In the genomic region with DNA sequence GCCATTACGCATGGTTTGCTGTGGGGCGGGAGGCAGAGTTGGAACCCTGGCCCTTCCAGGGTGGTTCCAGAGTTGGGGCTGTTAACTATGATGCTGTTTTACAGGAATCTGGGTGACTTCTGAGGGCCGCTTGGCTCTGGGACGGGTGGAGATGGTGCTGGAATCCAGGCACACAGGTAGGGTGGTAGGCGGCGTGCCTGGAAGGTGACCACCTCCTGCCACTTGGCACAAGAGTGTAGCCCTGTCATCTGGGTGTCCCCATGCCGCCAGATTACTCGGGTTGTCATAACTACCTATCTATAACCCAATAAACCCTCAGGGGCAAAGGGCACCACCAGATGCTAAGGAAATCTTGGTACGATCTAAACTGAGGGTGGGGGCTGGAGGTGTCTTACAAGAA, we compare ENCODE assay signal across 11 cellular contexts. TPM values are rescaled to one million over a fixed set of nuclear protein-coding genes. Genes with fewer than 3 reads are reported as not detected.
A peak's percentile ranks its signal among the peaks of the same experiment; 100 is the strongest.
DNase-seq lines count a peak whose midpoint lies in the region; TF ChIP-seq lines count a peak whose summit lies in the region.
"Had no signal": no experiment of that assay in that cellular context is flagged by ENCODE, and none has a peak within 500 bp of the region (broad histone marks: within the 10 kb centered on the region; RNA-seq: fewer than 3 reads in every experiment).

No MANE protein-coding gene starts in this region.

- peak overlapping the region; percentile 100 for H3K4me3 ChIP-seq in A673 (ENCODE audit: low read depth, low read length, poor library complexity, severe bottlenecking)
- peak overlapping the region; percentile 97 for H3K4me3 ChIP-seq in HFF-Myc (replicated peaks; ENCODE audit: low read depth, low read length)
- H3K4me3 ChIP-seq in astrocyte of the spinal cord (ENCODE audit: low read depth, low read length), result peak overlapping the region; percentile 63
- peak overlapping the region in 1 of 2 experiments; percentile 96 for H3K4me3 ChIP-seq in mesenchymal stem cell (ENCODE audit: insufficient read depth in 1 of 2, low read depth in 1 of 2, low read length in 2 of 2)
- no peak overlapping the region for H3K4me3 ChIP-seq in WERI-Rb-1 (ENCODE audit: low read depth, low read length)

- no peaks in the 10 kb centered on the region for H3K27me3 ChIP-seq in A673 (replicated peaks; ENCODE audit: insufficient read depth, low read depth, low read length, poor library complexity)
- no peaks in the 10 kb centered on the region for H3K27me3 ChIP-seq in mesenchymal stem cell (ENCODE audit: control insufficient read depth in 1 of 2, insufficient read depth in 1 of 2, low read length in 2 of 2)
- H3K27me3 ChIP-seq in WERI-Rb-1 (ENCODE audit: insufficient read depth, low read depth, severe bottlenecking), result no peaks in the 10 kb centered on the region

- no peak overlapping the region for H3K14ac ChIP-seq in mesenchymal stem cell (ENCODE audit: low read length in 2 of 2)

- DNase-seq in A673 (ENCODE audit: low spot score) (no peak), HFF-Myc (ENCODE audit: extremely low read depth, low read depth) (no peak), astrocyte of the spinal cord (ENCODE audit: low read depth, low spot score) (no peak), mesenchymal stem cell (no peak), medulla oblongata (ENCODE audit: extremely low spot score) (no peak), WERI-Rb-1 (no peak), NCI-H774 (lab: John Stamatoyannopoulos, UW) (no peak), germinal center (ENCODE audit: low spot score) (no peak)
- DNase-seq: anterior cingulate cortex, GF-D8, NCI-H748 treated with DMSO at 0.1 percent for 48 hours had no signal

- intact Hi-C loops in A673 (cut with micrococcal nuclease; ENCODE audit: unreplicated experiment), result no loop called here

- 85% methylated on average over 4 of the region's 9 CpGs for WGBS in mesenchymal stem cell

- peak overlapping the region; percentile 99 for H3K27ac ChIP-seq in A673 (ENCODE audit: low read depth, low read length, poor library complexity, severe bottlenecking)
- H3K27ac ChIP-seq in mesenchymal stem cell (ENCODE audit: low read length, poor library complexity, severe bottlenecking), result no peak overlapping the region
- H3K27ac ChIP-seq in WERI-Rb-1, result no peak overlapping the region

- POLR2A ChIA-PET in A673 (lab: Charles Lee; ENCODE audit: low non-redundant PET), result no interaction called here

- no peak overlapping the region for H4K91ac ChIP-seq in mesenchymal stem cell (ENCODE audit: low read length)

- H2BK5ac ChIP-seq in mesenchymal stem cell (ENCODE audit: low read depth, low read length, poor library complexity, severe bottlenecking), result no peak overlapping the region

- no peak overlapping the region for H2BK120ac ChIP-seq in mesenchymal stem cell (ENCODE audit: low read depth, low read length)

- no peak overlapping the region for H2AK5ac ChIP-seq in mesenchymal stem cell (ENCODE audit: low read length, severe bottlenecking)

- in situ Hi-C loops in astrocyte of the spinal cord (cut with HindIII; ENCODE audit: low sequenced_read_pairs), result no loop called here

- peaks cover 18% of the 10 kb centered on the region for H3K79me1 ChIP-seq in mesenchymal stem cell (replicated peaks; ENCODE audit: low read length, poor library complexity, severe bottlenecking)

- no TSS peak for BruUV-seq in A673 (replicated peaks; lab: Mats Ljungman, UMichigan)

- CTCF ChIA-PET in A673 (lab: Charles Lee), result no interaction called here

- no peak overlapping the region for H2BK12ac ChIP-seq in mesenchymal stem cell (ENCODE audit: low read length in 2 of 2)

- H3K4me1 ChIP-seq in A673 (ENCODE audit: insufficient read depth, low read length, poor library complexity, severe bottlenecking) (peaks cover 25% of the 10 kb centered on the region), mesenchymal stem cell (ENCODE audit: control insufficient read depth, insufficient read depth, low read depth, low read length) (peaks cover 34% of the 10 kb centered on the region)

- H3K4me2 ChIP-seq in mesenchymal stem cell (ENCODE audit: low read length, poor library complexity, severe bottlenecking), result no peak overlapping the region

- H3K36me3 ChIP-seq in A673 (ENCODE audit: insufficient read depth, low read length, poor library complexity, severe bottlenecking) (peaks cover 9% of the 10 kb centered on the region), mesenchymal stem cell (ENCODE audit: control insufficient read depth in 1 of 2, insufficient read depth in 2 of 2, low read depth in 1 of 2, low read length in 2 of 2) (peaks cover 18 to 32% of the 10 kb centered on the region in 2 experiments), WERI-Rb-1 (peaks cover 22% of the 10 kb centered on the region)

- H2AFZ ChIP-seq in mesenchymal stem cell (ENCODE audit: low read depth, low read length), result no peak overlapping the region

- H3K9me3 ChIP-seq in A673 (ENCODE audit: low read depth, low read length, poor library complexity, severe bottlenecking) (no peaks in the 10 kb centered on the region), mesenchymal stem cell (ENCODE audit: control insufficient read depth, low read length) (no peaks in the 10 kb centered on the region), WERI-Rb-1 (ENCODE audit: severe bottlenecking) (no peaks in the 10 kb centered on the region)

- no peak overlapping the region for H3K18ac ChIP-seq in mesenchymal stem cell (ENCODE audit: low read depth in 1 of 2, low read length in 2 of 2)

- H3K4ac ChIP-seq in mesenchymal stem cell (ENCODE audit: low read depth in 1 of 2, low read length in 2 of 2), result peak overlapping the region in 1 of 2 experiments; percentile 30

- peak overlapping the region; percentile 97 for H3K9ac ChIP-seq in mesenchymal stem cell (ENCODE audit: low read length)

- no peak for TF ChIP-seq CTCF in A673 (conservative IDR thresholded peaks at IDR 0.05; ENCODE audit: low read depth, low read length)
- TF ChIP-seq CTCF in HFF-Myc (IDR thresholded peaks at IDR 0.05; ENCODE audit: low read depth, low read length, missing control alignments), result no peak
- no peak for TF ChIP-seq CTCF in astrocyte of the spinal cord (IDR thresholded peaks at IDR 0.05; ENCODE audit: low read depth, low read length)
- no peak for TF ChIP-seq CTCF in WERI-Rb-1 (IDR thresholded peaks at IDR 0.05; ENCODE audit: low read depth, low read length)

- no peak overlapping the region for H4K8ac ChIP-seq in mesenchymal stem cell (ENCODE audit: low read length)

- no peak overlapping the region for H2BK15ac ChIP-seq in mesenchymal stem cell (ENCODE audit: low read depth, poor library complexity, severe bottlenecking)

- no peak overlapping the region for H3K23ac ChIP-seq in mesenchymal stem cell (ENCODE audit: low read length in 2 of 2)

RNA-seq across cellular contexts. Expression of a gene that starts 1.3 kb away (rescaled TPM):
- total RNA-seq in A673 (2021), result 76.4 and 106 TPM in 2 replicates
- polyA plus RNA-seq in mesenchymal stem cell (2013, experiment 1 of 2), result 70.6 TPM
- 69.9 TPM for polyA plus RNA-seq in mesenchymal stem cell (2013, experiment 2 of 2)
